ENCODE assay signal across 16 cellular contexts in genomic region chr4:158771776-158772175, GRCh38. TPM values are rescaled to one million over a fixed set of nuclear protein-coding genes. Genes with fewer than 3 reads are reported as not detected.
DNase-seq lines count a peak whose midpoint lies in the region; ATAC-seq and TF ChIP-seq lines count a peak whose summit lies in the region.
"Had no signal": no experiment of that assay in that cellular context is flagged by ENCODE, and none has a peak within 500 bp of the region (broad histone marks: within the 10 kb centered on the region; RNA-seq: fewer than 3 reads in every experiment).

No MANE protein-coding gene starts in this region.

- no peak for ATAC-seq in lower lobe of right lung

- POLR2A ChIA-PET in PC-9 (lab: Charles Lee; ENCODE audit: unreplicated experiment), result no interaction called here

- intact Hi-C loops in lower lobe of right lung (cut with DNase I) (loop anchor here (10.0 kb wide), 1 partner anchor 53 kb away; no protein-coding TSS in a partner anchor), spleen (cut with DNase I; ENCODE audit: low total_unique reads) (no loop called here), PC-9 (cut with micrococcal nuclease; ENCODE audit: unreplicated experiment) (no loop called here)

- no peak for TF ChIP-seq POLR2A in spleen (IDR thresholded peaks at IDR 0.05)

- BruUV-seq in PC-9 (replicated peaks; lab: Mats Ljungman, UMichigan), result no TSS peak

- no peaks in the 10 kb centered on the region for H3K36me3 ChIP-seq in lower lobe of right lung
- H3K36me3 ChIP-seq in spleen, result no peaks in the 10 kb centered on the region
- no peaks in the 10 kb centered on the region for H3K36me3 ChIP-seq in PC-9 (ENCODE audit: low read depth)

- H3K27ac Mint-ChIP-seq in brain, result peak overlapping the region in 2 of 5 experiments; percentile 39 to 69
- H3K27ac Mint-ChIP-seq: activated naive CD8-positive, alpha-beta T cell treated with anti-CD3 and anti-CD28 coated beads, Interleukin-2, amount 10 ng/mL, durations not matched to agents 7 days and 5 days; T-helper 1 cell treated with Interleukin-12 subunit alpha and Interleukin-12 subunit beta and Interleukin-4 antibody, amounts not matched to agents 30 μg/mL and 1 μg/mL, for 36 hours had no signal

- H2AFZ ChIP-seq in PC-9, result no peak overlapping the region

- H3K4me2 ChIP-seq in PC-9, result no peak overlapping the region

- DNase-seq in NCI-H69 (lab: John Stamatoyannopoulos, UW), result peak; percentile 17
- no peak for DNase-seq in lower lobe of right lung
- DNase-seq in spleen, result no peak
- no peak for DNase-seq in activated effector memory CD4-positive, alpha-beta T cell treated with anti-CD3 and anti-CD28 coated beads, Interleukin-2, amount 50 U/mL, for 16 hours
- DNase-seq in dedifferentiated amniotic fluid mesenchymal stem cell (ENCODE audit: extremely low spot score), result no peak
- DNase-seq in NCI-H128 (lab: John Stamatoyannopoulos, UW; ENCODE audit: unreplicated experiment), result no peak
- DNase-seq in PC-9, result no peak
- DNase-seq: activated CD4-positive, CD25-positive, alpha-beta regulatory T cell; activated CD8-positive, alpha-beta memory T cell treated with anti-CD3 and anti-CD28 coated beads, Interleukin-2, amount 50 U/mL, for 48 hours; activated naive CD8-positive, alpha-beta T cell treated with anti-CD3 and anti-CD28 coated beads, Interleukin-2, amount 10 ng/mL, durations not matched to agents 7 days and 5 days; DMS79; H7; NCI-H2171; stimulated activated naive CD4-positive, alpha-beta T cell treated with Interleukin-2 at 50 U/mL for 16 hours had no signal

- no peaks in the 10 kb centered on the region for H3K79me2 ChIP-seq in PC-9 (ENCODE audit: low read depth)

- H3K9me3 Mint-ChIP-seq in brain, result no peaks in the 10 kb centered on the region
- H3K9me3 Mint-ChIP-seq: activated naive CD8-positive, alpha-beta T cell treated with anti-CD3 and anti-CD28 coated beads, Interleukin-2, amount 10 ng/mL, durations not matched to agents 7 days and 5 days; T-helper 1 cell treated with Interleukin-12 subunit alpha and Interleukin-12 subunit beta and Interleukin-4 antibody, amounts not matched to agents 30 μg/mL and 1 μg/mL, for 36 hours had no signal

- H3K4me3 ChIP-seq in lower lobe of right lung (peak overlapping the region; percentile 85), spleen (no peak overlapping the region), PC-9 (no peak overlapping the region)

- no peaks in the 10 kb centered on the region for H3K36me3 Mint-ChIP-seq in brain

- H3K27ac ChIP-seq in lower lobe of right lung (peak overlapping the region; percentile 34), spleen (peak overlapping the region in 6 of 8 donors; percentile 24 to 66 (median 52)), PC-9 (no peak overlapping the region)

- no peaks in the 10 kb centered on the region for H4K20me1 ChIP-seq in PC-9 (ENCODE audit: insufficient read depth)

- no peak for TF ChIP-seq CTCF in brain (conservative IDR thresholded peaks at IDR 0.05)
- no peak for TF ChIP-seq CTCF in lower lobe of right lung (IDR thresholded peaks at IDR 0.05)
- TF ChIP-seq CTCF in spleen (IDR thresholded peaks at IDR 0.05 in 8 of 11, conservative IDR thresholded peaks at IDR 0.05 in 3 of 11), result no peak
- TF ChIP-seq CTCF in PC-9 (conservative IDR thresholded peaks at IDR 0.05), result no peak

- H3K9me3 ChIP-seq in lower lobe of right lung (no peaks in the 10 kb centered on the region), spleen (no peaks in the 10 kb centered on the region), PC-9 (ENCODE audit: insufficient read depth, low read depth) (no peaks in the 10 kb centered on the region)

- no peaks in the 10 kb centered on the region for H3K9me2 ChIP-seq in PC-9 (ENCODE audit: insufficient read depth)

- H3F3A ChIP-seq in PC-9 (ENCODE audit: insufficient read depth, low read depth), result no peaks in the 10 kb centered on the region

- 42 to 72% (median 68%) methylated on average over 2 of the region's 2 CpGs for WGBS in spleen, 5 donors

- peaks cover 13% of the 10 kb centered on the region for H3K27me3 Mint-ChIP-seq in brain

- H3K4me3 Mint-ChIP-seq in brain, result peak overlapping the region; percentile 30 to 99 (median 99)
- H3K4me3 Mint-ChIP-seq: activated naive CD8-positive, alpha-beta T cell treated with anti-CD3 and anti-CD28 coated beads, Interleukin-2, amount 10 ng/mL, durations not matched to agents 7 days and 5 days; T-helper 1 cell treated with Interleukin-12 subunit alpha and Interleukin-12 subunit beta and Interleukin-4 antibody, amounts not matched to agents 30 μg/mL and 1 μg/mL, for 36 hours had no signal

- peaks cover 80% of the 10 kb centered on the region for H3K4me1 Mint-ChIP-seq in brain

- H3K4me1 ChIP-seq in lower lobe of right lung, result peaks cover 63% of the 10 kb centered on the region
- peaks cover 0 to 76% (median 36%) of the 10 kb centered on the region in 6 donors for H3K4me1 ChIP-seq in spleen
- no peaks in the 10 kb centered on the region for H3K4me1 ChIP-seq in PC-9 (replicated peaks; ENCODE audit: insufficient read depth)

- H3K27me3 ChIP-seq in lower lobe of right lung (ENCODE audit: low read depth) (no peaks in the 10 kb centered on the region), spleen (replicated peaks in 1 of 7) (peaks cover 0 to 41% (median 0%) of the 10 kb centered on the region in 7 donors), PC-9 (ENCODE audit: insufficient read depth, low read depth) (no peaks in the 10 kb centered on the region)

- CTCF ChIA-PET in PC-9 (lab: Charles Lee), result no interaction called here

RNA-seq across cellular contexts. Expression of gene FNIP2, which starts 3.0 kb away (rescaled TPM):
- polyA plus RNA-seq in brain (ENCODE audit: insufficient read depth, low read depth, low replicate concordance) (6.8 TPM), spleen (1 to 10 TPM; 2.4 to 9.8 (median 3.7) TPM)
- total RNA-seq in lower lobe of right lung (90.7 TPM), spleen (10 to 100 TPM; 25.0 to 59.1 (median 42.5) TPM), PC-9 (2021) (2.1 and 2.5 TPM in 2 replicates)

RNA-seq across cellular contexts. Expression of gene PPID, which starts 48.6 kb away (rescaled TPM):
- polyA plus RNA-seq in brain (ENCODE audit: insufficient read depth, low read depth, low replicate concordance), result 20.7 TPM
- 23.2 TPM for total RNA-seq in lower lobe of right lung
- 10 to 100 TPM; 16.5 to 31.5 (median 18.4) TPM for total RNA-seq in spleen
- 10 to 100 TPM; 14.3 to 24.1 (median 22.5) TPM for polyA plus RNA-seq in spleen
- 21.4 and 28.2 TPM in 2 replicates for total RNA-seq in PC-9 (2021)
